Comparison of ENCODE assay signal across 22 cellular contexts in the genomic region with DNA sequence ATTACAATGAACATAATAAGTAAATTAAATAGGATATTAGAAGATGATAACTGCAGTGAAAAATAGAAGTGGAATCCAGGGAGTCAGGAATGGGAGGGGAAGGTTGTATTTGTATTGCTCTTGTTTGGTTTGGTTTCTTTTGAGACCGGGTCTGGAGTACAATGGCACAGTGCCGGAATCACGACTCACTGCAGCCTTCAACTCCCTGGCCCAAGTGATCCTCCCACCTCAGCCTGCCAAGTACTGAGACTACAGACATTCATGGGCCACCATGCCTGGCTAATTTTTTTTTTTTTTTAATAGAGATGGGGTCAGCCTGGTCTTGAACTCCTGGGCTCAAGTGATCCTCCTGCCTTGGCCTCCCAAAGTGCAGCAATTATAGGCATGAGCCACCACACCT. TPM values are rescaled to one million over a fixed set of nuclear protein-coding genes. Genes with fewer than 3 reads are reported as not detected.
"Had no signal": no experiment of that assay in that cellular context is flagged by ENCODE, and none has a peak within 500 bp of the region (broad histone marks: within the 10 kb centered on the region; RNA-seq: fewer than 3 reads in every experiment).

No MANE protein-coding gene starts in this region.

- H3K27ac Mint-ChIP-seq: activated T-helper 2 cell treated with anti-CD3 and anti-CD28 coated beads, Interferon-gamma antibody, Interleukin-2, Interleukin-4, amounts not matched to agents 10 μg/mL and 5 μg/mL and 100 μg/mL, durations not matched to agents 14 hours and 24 hours and 36 hours; immature natural killer cell; mesothelial cell of epicardium had no signal

- H3K4me3 Mint-ChIP-seq: mesothelial cell of epicardium, nephron progenitor cell had no signal

- H3K27me3 ChIP-seq: colonic mucosa, heart left ventricle, right atrium auricular region, upper lobe of left lung had no signal

- H3K36me3 ChIP-seq: colonic mucosa had no signal

- H3K4me1 Mint-ChIP-seq: immature natural killer cell, mesothelial cell of epicardium, nephron progenitor cell had no signal

- H3K4me3 ChIP-seq: colonic mucosa, heart left ventricle, lower lobe of right lung, right atrium auricular region, skin epidermis, upper lobe of left lung had no signal

- H3K9me3 Mint-ChIP-seq: activated T-helper 2 cell treated with anti-CD3 and anti-CD28 coated beads, Interferon-gamma antibody, Interleukin-2, Interleukin-4, amounts not matched to agents 10 μg/mL and 5 μg/mL and 100 μg/mL, durations not matched to agents 14 hours and 24 hours and 36 hours; immature natural killer cell; mesothelial cell of epicardium; nephron progenitor cell had no signal

- DNase-seq: activated CD4-positive, alpha-beta T cell treated with anti-CD3 and anti-CD28 coated beads for 4 hours; activated CD8-positive, alpha-beta memory T cell treated with anti-CD3 and anti-CD28 coated beads for 24 hours; activated naive CD4-positive, alpha-beta T cell treated with anti-CD3 and anti-CD28 coated beads, Interleukin-2, amount 50 U/mL, for 16 hours; amniotic stem cell; colonic mucosa; immature natural killer cell; left cardiac atrium; lower lobe of right lung; nephron progenitor cell; occipital lobe; SK-N-SH; stimulated activated CD4-positive, alpha-beta T cell treated with anti-CD3 and anti-CD28 coated beads, Interleukin-4, amount 100 ng/mL, for 24 hours; stimulated activated naive CD8-positive, alpha-beta T cell treated with anti-CD3 and anti-CD28 coated beads, Interleukin-15, Interleukin-2, amounts not matched to agents 100 U/mL and 50 U/mL, for 24 hours; upper lobe of left lung; WERI-Rb-1 had no signal

- ATAC-seq: esophagus mucosa; heart left ventricle; left cardiac atrium; lower lobe of right lung; stimulated activated naive CD8-positive, alpha-beta T cell treated with anti-CD3 and anti-CD28 coated beads, Interleukin-15, Interleukin-2, amounts not matched to agents 100 U/mL and 50 U/mL, for 24 hours had no signal

- H3K9me3 ChIP-seq: colonic mucosa, heart left ventricle, lower lobe of right lung, right atrium auricular region, SK-N-SH, upper lobe of left lung had no signal

RNA-seq across cellular contexts. Expression of a gene that starts 59.9 kb away (rescaled TPM):
- total RNA-seq: T-helper 1 cell treated with Interleukin-12 subunit alpha and Interleukin-12 subunit beta and Interleukin-4 antibody, amounts not matched to agents 30 ng/mL and 1 ng/mL, for 36 hours had no signal
